In the genomic region with DNA sequence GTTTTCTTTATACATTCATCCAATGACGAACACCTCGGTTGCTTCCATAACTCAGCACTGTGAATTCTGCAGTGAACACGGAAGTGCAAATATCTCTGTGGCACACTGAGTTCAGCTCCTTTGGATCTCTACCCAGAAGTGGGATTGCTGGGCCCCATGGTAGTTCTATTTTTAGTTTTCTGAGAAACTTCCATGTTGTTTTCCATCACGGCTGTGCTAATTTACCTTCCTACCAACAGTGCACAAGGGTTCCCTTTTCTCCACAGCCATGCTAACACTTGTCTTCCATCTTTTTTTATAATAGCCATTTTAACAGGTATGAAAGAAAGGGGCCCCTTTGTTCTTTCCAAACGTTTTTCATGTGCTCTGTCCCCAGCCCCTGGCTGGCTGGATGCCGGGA, we compare ENCODE assay signal across 27 cellular contexts. TPM values are rescaled to one million over a fixed set of nuclear protein-coding genes. Genes with fewer than 3 reads are reported as not detected.
"Had no signal": no experiment of that assay in that cellular context is flagged by ENCODE, and none has a peak within 500 bp of the region (broad histone marks: within the 10 kb centered on the region; RNA-seq: fewer than 3 reads in every experiment).

No MANE protein-coding gene starts in this region.

- H3K9me3 ChIP-seq: SJCRH30 had no signal

- H3K4me1 Mint-ChIP-seq: T-cell had no signal

- DNase-seq: Karpas-422, MM.1S, NCI-H1105, NCI-H1417 treated with DMSO at 0.1 percent for 48 hours, NCI-H1436 treated with DMSO at 0.1 percent for 48 hours, NCI-H1694 treated with DMSO at 0.1 percent for 48 hours, NCI-H2029, NCI-H2081, NCI-H2171 treated with DMSO at 0.1 percent for 48 hours, NCI-H446 treated with DMSO at 0.1 percent for 48 hours, NCI-H510A, NCI-H524, NCI-H526, NCI-H748 treated with DMSO at 0.1 percent for 48 hours, NCI-H82, PC-9, SIG-M5, SJCRH30, T-cell had no signal

- ATAC-seq: Panc1, Right ventricle myocardium inferior, SK-N-SH treated with all-trans-retinoic acid at 6 μM for 48 hours, T-cell had no signal

- H3K27ac Mint-ChIP-seq: T-cell had no signal

- H3K27ac ChIP-seq: PC-9, RWPE1, SJCRH30, SK-N-MC had no signal

- H2AFZ ChIP-seq: PC-9 had no signal

- H3K36me3 Mint-ChIP-seq: T-cell had no signal

- H3K4me1 ChIP-seq: SJCRH30 had no signal

- H3K4me2 ChIP-seq: PC-9 had no signal

- H3K4me3 Mint-ChIP-seq: T-cell had no signal

RNA-seq across cellular contexts. Expression of a gene that starts 30.2 kb away (rescaled TPM):
- total RNA-seq: LHCN-M2, MCF 10A, PC-9, RPMI7951, SJCRH30, T-cell had no signal
